In the genomic region with DNA sequence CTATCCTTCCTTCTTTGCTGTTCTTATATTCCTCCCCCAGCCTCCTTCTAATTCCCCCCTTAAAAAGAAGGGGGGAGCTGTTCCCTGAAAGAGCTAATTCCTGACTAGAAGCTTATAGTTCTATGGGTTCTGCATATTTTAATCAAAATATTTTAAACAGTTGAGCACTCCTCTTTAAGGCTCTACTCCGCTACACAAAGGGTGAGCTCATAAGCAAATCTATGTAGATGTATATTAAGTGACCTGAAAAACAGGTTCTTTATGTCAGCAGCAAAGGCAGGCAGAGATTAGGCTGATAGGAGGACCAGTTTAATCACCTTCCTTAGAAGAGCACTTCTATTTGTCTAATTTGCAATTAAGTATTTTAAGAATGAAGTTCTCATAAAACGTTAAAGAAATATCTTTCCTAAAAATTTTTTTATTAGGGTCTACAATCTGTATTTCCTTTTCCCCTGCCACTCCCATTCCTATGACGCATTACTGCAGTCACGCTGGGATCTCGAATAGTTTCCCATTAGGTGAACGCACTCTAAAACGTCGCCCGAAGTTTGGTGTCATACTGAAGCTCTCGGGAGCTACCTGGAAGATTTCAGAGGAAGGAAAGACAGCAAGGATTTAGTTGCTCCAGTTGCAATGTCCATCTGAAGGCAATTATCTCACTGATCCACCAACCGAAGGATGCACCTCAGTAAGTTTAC, we compare ENCODE assay signal across 10 cellular contexts. TPM values are rescaled to one million over a fixed set of nuclear protein-coding genes. Genes with fewer than 3 reads are reported as not detected.
DNase-seq lines count a peak whose midpoint lies in the region; ATAC-seq and TF ChIP-seq lines count a peak whose summit lies in the region.
"Had no signal": no experiment of that assay in that cellular context is flagged by ENCODE, and none has a peak within 500 bp of the region (broad histone marks: within the 10 kb centered on the region; RNA-seq: fewer than 3 reads in every experiment).

No MANE protein-coding gene starts in this region.

- no peak for TF ChIP-seq CTCF in Caco-2 (IDR thresholded peaks at IDR 0.05; ENCODE audit: insufficient read depth in 1 of 2, low read depth in 1 of 2, low read length in 1 of 2, severe bottlenecking in 1 of 2, unreplicated experiment in 1 of 2)
- TF ChIP-seq CTCF in Panc1 (IDR thresholded peaks at IDR 0.05) = no peak
- no peak for TF ChIP-seq CTCF in fibroblast of lung (conservative IDR thresholded peaks at IDR 0.05 in 1 of 2, IDR thresholded peaks at IDR 0.05 in 1 of 2; ENCODE audit: low read depth in 1 of 2, low read length in 2 of 2)
- TF ChIP-seq CTCF in neural progenitor cell (IDR thresholded peaks at IDR 0.05) = peak; percentile 9

- H3K4me1 Mint-ChIP-seq in Caco-2 (ENCODE audit: low read depth, unreplicated experiment) (peaks cover 62% of the 10 kb centered on the region), neural progenitor cell (peaks cover 59% of the 10 kb centered on the region)

- peak overlapping the region; percentile 21 for H3K4me2 ChIP-seq in fibroblast of lung (ENCODE audit: extremely low read depth, insufficient read depth, low read length)
- H3K4me2 ChIP-seq in neural progenitor cell = peak overlapping the region; percentile 78

- intact Hi-C loops in Caco-2 (cut with micrococcal nuclease; ENCODE audit: unreplicated experiment) (loop anchor here (1.0 to 10.0 kb wide), 5 partner anchors 386 to 1386 kb away; no protein-coding TSS in a partner anchor), Panc1 (cut with micrococcal nuclease; ENCODE audit: unreplicated experiment) (loop anchor here (10.0 kb wide), 2 partner anchors 1116 to 1956 kb away; no protein-coding TSS in a partner anchor)

- H3K4me1 ChIP-seq in Caco-2 = peaks cover 58% of the 10 kb centered on the region
- peaks cover 7% of the 10 kb centered on the region for H3K4me1 ChIP-seq in Panc1 (ENCODE audit: control insufficient read depth, insufficient read depth, low read length)
- no peaks in the 10 kb centered on the region for H3K4me1 ChIP-seq in fibroblast of lung (ENCODE audit: control insufficient read depth, extremely low read depth, insufficient read depth, low read length)
- H3K4me1 ChIP-seq in neural progenitor cell = peaks cover 63% of the 10 kb centered on the region

- H3K9me3 Mint-ChIP-seq in Caco-2 (ENCODE audit: unreplicated experiment) (no peaks in the 10 kb centered on the region), neural progenitor cell (no peaks in the 10 kb centered on the region)

- H4K20me1 ChIP-seq in fibroblast of lung (ENCODE audit: control insufficient read depth, extremely low read depth, insufficient read depth, low read length) = no peaks in the 10 kb centered on the region
- peaks cover 95% of the 10 kb centered on the region for H4K20me1 ChIP-seq in neural progenitor cell (ENCODE audit: low read depth)

- no TSS peak for BruUV-seq in Caco-2 (replicated peaks; lab: Mats Ljungman, UMichigan)
- no TSS peak for BruUV-seq in Panc1 (replicated peaks; lab: Mats Ljungman, UMichigan)

- H3K9me3 ChIP-seq in Caco-2 (no peaks in the 10 kb centered on the region), Panc1 (ENCODE audit: control insufficient read depth, insufficient read depth, low read depth, low read length) (no peaks in the 10 kb centered on the region), fibroblast of lung (ENCODE audit: control insufficient read depth, insufficient read depth, low read depth, low read length) (no peaks in the 10 kb centered on the region), neural progenitor cell (ENCODE audit: low read depth) (no peaks in the 10 kb centered on the region)

- DNase-seq in Caco-2 (no peak), Panc1 (ENCODE audit: low read depth, low spot score) (no peak), fibroblast of lung (ENCODE audit: low read depth in 2 of 2) (no peak), neural progenitor cell (ENCODE audit: low spot score) (peak; percentile 46), globus pallidus (ENCODE audit: low spot score) (no peak), KBM-7 (no peak)
- DNase-seq: cortex of kidney had no signal

- peaks cover 82% of the 10 kb centered on the region for H3K36me3 Mint-ChIP-seq in Caco-2 (ENCODE audit: insufficient read depth, unreplicated experiment)
- peaks cover 26% of the 10 kb centered on the region for H3K36me3 Mint-ChIP-seq in neural progenitor cell

- H3F3A ChIP-seq in neural progenitor cell (ENCODE audit: low read depth) = peaks cover 48% of the 10 kb centered on the region

- CTCF ChIA-PET in Caco-2 (lab: Charles Lee) = interaction anchor here (0.9 kb wide), 1 partner anchor 90 kb away, joined by 3 read pairs; no protein-coding TSS in a partner anchor
- CTCF ChIA-PET in Panc1 (lab: Charles Lee) = no interaction called here

- H3K27me3 ChIP-seq in Caco-2 (replicated peaks; ENCODE audit: control insufficient read depth, insufficient read depth, low read length) (no peaks in the 10 kb centered on the region), Panc1 (ENCODE audit: control insufficient read depth, insufficient read depth, low read length) (no peaks in the 10 kb centered on the region), fibroblast of lung (ENCODE audit: control insufficient read depth, insufficient read depth, low read length) (no peaks in the 10 kb centered on the region), neural progenitor cell (no peaks in the 10 kb centered on the region)

- ATAC-seq in Panc1 = no peak
- ATAC-seq in HG03342 (IDR thresholded peaks at IDR 0.05; ENCODE audit: unreplicated experiment) = no peak
- no peak for ATAC-seq in GM21381 (IDR thresholded peaks at IDR 0.05; ENCODE audit: unreplicated experiment)

- in situ Hi-C loops in Panc1 (cut with HindIII; ENCODE audit: low pct_unique_long_range_greater_than_20kb, low sequenced_read_pairs) = no loop called here
- in situ Hi-C loops in KBM-7 (cut with MboI; ENCODE audit: low pct_unique_long_range_greater_than_20kb, low sequenced_read_pairs) = no loop called here

- H3K4me3 ChIP-seq in Caco-2 (ENCODE audit: low read depth, low read length) = no peak overlapping the region
- H3K4me3 ChIP-seq in Panc1 (ENCODE audit: low read depth in 2 of 2, low read length in 2 of 2) = peak overlapping the region; percentile 9
- H3K4me3 ChIP-seq in fibroblast of lung (replicated peaks in 1 of 4; ENCODE audit: control extremely low read depth in 1 of 4, insufficient read depth in 1 of 4, low read depth in 3 of 4, low read length in 4 of 4) = peak overlapping the region in 1 of 4 experiments; percentile 17
- H3K4me3 ChIP-seq in neural progenitor cell = peak overlapping the region; percentile 71

- H2AFZ ChIP-seq in fibroblast of lung (ENCODE audit: low read length) = no peak overlapping the region
- no peak overlapping the region for H2AFZ ChIP-seq in neural progenitor cell (replicated peaks)

- H3K36me3 ChIP-seq in Caco-2 (ENCODE audit: control insufficient read depth, insufficient read depth, low read length) (peaks cover under 1% of the 10 kb centered on the region; the same call in 1 of the 2 replicates), Panc1 (ENCODE audit: control insufficient read depth, insufficient read depth, low read length) (no peaks in the 10 kb centered on the region; the same call in 1 of the 2 replicates), fibroblast of lung (ENCODE audit: control insufficient read depth, insufficient read depth, low read length) (no peaks in the 10 kb centered on the region), neural progenitor cell (peaks cover 9% of the 10 kb centered on the region)

- H3K27ac Mint-ChIP-seq in Caco-2 (ENCODE audit: unreplicated experiment) (peak overlapping the region; percentile 67), neural progenitor cell (peak overlapping the region; percentile 97)

- no peaks in the 10 kb centered on the region for H3K27me3 Mint-ChIP-seq in Caco-2 (ENCODE audit: insufficient read depth, unreplicated experiment)
- H3K27me3 Mint-ChIP-seq in neural progenitor cell (ENCODE audit: insufficient read depth, low read depth) = peaks cover 4% of the 10 kb centered on the region

- POLR2A ChIA-PET in Caco-2 (lab: Charles Lee) (no interaction called here), Panc1 (lab: Charles Lee) (no interaction called here)

- H3K79me2 ChIP-seq in fibroblast of lung (ENCODE audit: control insufficient read depth, insufficient read depth, low read length) (peaks cover 69% of the 10 kb centered on the region), neural progenitor cell (ENCODE audit: low read depth) (peaks cover 100% of the 10 kb centered on the region)

- H3K4me3 Mint-ChIP-seq in Caco-2 (ENCODE audit: unreplicated experiment) = peak overlapping the region; percentile 97
- H3K4me3 Mint-ChIP-seq in neural progenitor cell = peak overlapping the region; percentile 99

- H3K27ac ChIP-seq in Panc1 (ENCODE audit: low read length) (0 out of 2 replicates have a peak overlapping the region, but pooled peaks have one; percentile 39), fibroblast of lung (ENCODE audit: insufficient read depth, low read length) (no peak overlapping the region), neural progenitor cell (peak overlapping the region; percentile 86)
- H3K27ac ChIP-seq: HL-60 had no signal

- no peak overlapping the region for H3K9ac ChIP-seq in fibroblast of lung (ENCODE audit: insufficient read depth, low read length)
- no peak overlapping the region for H3K9ac ChIP-seq in neural progenitor cell

RNA-seq across cellular contexts. Expression of gene EFNB2, which starts 5.1 kb away (rescaled TPM):
- total RNA-seq in Caco-2 (2022) (68.0 and 80.4 TPM in 2 replicates), Panc1 (2021; ENCODE audit: unreplicated experiment) (4.7 TPM), fibroblast of lung (9.2 and 13.5 TPM in 2 replicates), neural progenitor cell (ENCODE audit: low replicate concordance) (88.7 and 101 TPM in 2 replicates)
- 2.5 TPM for polyA plus RNA-seq in Panc1 (2012; ENCODE audit: insufficient read length)
- polyA plus RNA-seq in fibroblast of lung = 20.0 and 28.3 TPM in 2 replicates
- polyA plus RNA-seq in fibroblast of lung (2012) = 18.0 and 22.8 TPM in 2 replicates
- polyA minus RNA-seq in fibroblast of lung (ENCODE audit: low replicate concordance) = 31.4 and 33.5 TPM in 2 replicates

RNA-seq across cellular contexts. Expression of gene ARGLU1, which starts 37.6 kb away (rescaled TPM):
- total RNA-seq in Caco-2 (2022) (127 and 137 TPM in 2 replicates), Panc1 (2021; ENCODE audit: unreplicated experiment) (38.5 TPM), fibroblast of lung (40.3 and 45.4 TPM in 2 replicates), neural progenitor cell (ENCODE audit: low replicate concordance) (371 and 467 TPM in 2 replicates)
- polyA plus RNA-seq in Panc1 (2012; ENCODE audit: insufficient read length) = 28.3 TPM
- polyA plus RNA-seq in fibroblast of lung = 38.0 and 45.6 TPM in 2 replicates
- polyA plus RNA-seq in fibroblast of lung (2012) = 35.5 and 44.3 TPM in 2 replicates
- 0.67 and 0.94 TPM in 2 replicates for polyA minus RNA-seq in fibroblast of lung (ENCODE audit: low replicate concordance)
